1 cellular context compared by ENCODE assay signal in the genomic region with DNA sequence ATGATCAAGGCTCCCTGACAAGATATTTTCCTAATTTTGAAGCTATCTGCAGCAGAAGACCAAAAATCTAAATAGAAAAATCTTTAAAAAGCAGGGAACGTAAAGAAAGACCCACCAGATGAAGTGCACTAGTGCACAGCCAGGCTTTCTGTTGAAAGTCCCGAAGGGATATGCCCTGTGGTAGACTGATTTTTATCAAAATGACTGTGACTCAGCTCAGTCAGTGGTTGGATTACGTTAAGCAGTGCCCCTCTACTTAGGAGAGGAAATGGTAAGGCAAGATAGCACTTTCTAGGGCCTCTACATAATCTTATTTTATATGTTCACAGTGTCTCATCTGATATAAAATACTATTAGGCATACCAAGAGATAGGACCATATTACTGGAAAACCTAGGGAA.
TF ChIP-seq lines count a peak whose summit lies in the region.

No MANE protein-coding gene starts in this region.

TF ChIP-seq in GM23338, 12 proteins besides CTCF, POLR2A, EP300 and RAD21 (continued from another document):
- no peak for TF ChIP-seq STAT1 (IDR thresholded peaks at IDR 0.05; ENCODE audit: unreplicated experiment)
- TF ChIP-seq, protein P1, sequence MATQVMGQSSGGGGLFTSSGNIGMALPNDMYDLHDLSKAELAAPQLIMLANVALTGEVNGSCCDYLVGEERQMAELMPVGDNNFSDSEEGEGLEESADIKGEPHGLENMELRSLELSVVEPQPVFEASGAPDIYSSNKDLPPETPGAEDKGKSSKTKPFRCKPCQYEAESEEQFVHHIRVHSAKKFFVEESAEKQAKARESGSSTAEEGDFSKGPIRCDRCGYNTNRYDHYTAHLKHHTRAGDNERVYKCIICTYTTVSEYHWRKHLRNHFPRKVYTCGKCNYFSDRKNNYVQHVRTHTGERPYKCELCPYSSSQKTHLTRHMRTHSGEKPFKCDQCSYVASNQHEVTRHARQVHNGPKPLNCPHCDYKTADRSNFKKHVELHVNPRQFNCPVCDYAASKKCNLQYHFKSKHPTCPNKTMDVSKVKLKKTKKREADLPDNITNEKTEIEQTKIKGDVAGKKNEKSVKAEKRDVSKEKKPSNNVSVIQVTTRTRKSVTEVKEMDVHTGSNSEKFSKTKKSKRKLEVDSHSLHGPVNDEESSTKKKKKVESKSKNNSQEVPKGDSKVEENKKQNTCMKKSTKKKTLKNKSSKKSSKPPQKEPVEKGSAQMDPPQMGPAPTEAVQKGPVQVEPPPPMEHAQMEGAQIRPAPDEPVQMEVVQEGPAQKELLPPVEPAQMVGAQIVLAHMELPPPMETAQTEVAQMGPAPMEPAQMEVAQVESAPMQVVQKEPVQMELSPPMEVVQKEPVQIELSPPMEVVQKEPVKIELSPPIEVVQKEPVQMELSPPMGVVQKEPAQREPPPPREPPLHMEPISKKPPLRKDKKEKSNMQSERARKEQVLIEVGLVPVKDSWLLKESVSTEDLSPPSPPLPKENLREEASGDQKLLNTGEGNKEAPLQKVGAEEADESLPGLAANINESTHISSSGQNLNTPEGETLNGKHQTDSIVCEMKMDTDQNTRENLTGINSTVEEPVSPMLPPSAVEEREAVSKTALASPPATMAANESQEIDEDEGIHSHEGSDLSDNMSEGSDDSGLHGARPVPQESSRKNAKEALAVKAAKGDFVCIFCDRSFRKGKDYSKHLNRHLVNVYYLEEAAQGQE (IDR thresholded peaks at IDR 0.05; ENCODE audit: unreplicated experiment): no peak
- no peak for TF ChIP-seq EZH2phosphoT487 (IDR thresholded peaks at IDR 0.05; ENCODE audit: unreplicated experiment)
- TF ChIP-seq, protein P2, sequence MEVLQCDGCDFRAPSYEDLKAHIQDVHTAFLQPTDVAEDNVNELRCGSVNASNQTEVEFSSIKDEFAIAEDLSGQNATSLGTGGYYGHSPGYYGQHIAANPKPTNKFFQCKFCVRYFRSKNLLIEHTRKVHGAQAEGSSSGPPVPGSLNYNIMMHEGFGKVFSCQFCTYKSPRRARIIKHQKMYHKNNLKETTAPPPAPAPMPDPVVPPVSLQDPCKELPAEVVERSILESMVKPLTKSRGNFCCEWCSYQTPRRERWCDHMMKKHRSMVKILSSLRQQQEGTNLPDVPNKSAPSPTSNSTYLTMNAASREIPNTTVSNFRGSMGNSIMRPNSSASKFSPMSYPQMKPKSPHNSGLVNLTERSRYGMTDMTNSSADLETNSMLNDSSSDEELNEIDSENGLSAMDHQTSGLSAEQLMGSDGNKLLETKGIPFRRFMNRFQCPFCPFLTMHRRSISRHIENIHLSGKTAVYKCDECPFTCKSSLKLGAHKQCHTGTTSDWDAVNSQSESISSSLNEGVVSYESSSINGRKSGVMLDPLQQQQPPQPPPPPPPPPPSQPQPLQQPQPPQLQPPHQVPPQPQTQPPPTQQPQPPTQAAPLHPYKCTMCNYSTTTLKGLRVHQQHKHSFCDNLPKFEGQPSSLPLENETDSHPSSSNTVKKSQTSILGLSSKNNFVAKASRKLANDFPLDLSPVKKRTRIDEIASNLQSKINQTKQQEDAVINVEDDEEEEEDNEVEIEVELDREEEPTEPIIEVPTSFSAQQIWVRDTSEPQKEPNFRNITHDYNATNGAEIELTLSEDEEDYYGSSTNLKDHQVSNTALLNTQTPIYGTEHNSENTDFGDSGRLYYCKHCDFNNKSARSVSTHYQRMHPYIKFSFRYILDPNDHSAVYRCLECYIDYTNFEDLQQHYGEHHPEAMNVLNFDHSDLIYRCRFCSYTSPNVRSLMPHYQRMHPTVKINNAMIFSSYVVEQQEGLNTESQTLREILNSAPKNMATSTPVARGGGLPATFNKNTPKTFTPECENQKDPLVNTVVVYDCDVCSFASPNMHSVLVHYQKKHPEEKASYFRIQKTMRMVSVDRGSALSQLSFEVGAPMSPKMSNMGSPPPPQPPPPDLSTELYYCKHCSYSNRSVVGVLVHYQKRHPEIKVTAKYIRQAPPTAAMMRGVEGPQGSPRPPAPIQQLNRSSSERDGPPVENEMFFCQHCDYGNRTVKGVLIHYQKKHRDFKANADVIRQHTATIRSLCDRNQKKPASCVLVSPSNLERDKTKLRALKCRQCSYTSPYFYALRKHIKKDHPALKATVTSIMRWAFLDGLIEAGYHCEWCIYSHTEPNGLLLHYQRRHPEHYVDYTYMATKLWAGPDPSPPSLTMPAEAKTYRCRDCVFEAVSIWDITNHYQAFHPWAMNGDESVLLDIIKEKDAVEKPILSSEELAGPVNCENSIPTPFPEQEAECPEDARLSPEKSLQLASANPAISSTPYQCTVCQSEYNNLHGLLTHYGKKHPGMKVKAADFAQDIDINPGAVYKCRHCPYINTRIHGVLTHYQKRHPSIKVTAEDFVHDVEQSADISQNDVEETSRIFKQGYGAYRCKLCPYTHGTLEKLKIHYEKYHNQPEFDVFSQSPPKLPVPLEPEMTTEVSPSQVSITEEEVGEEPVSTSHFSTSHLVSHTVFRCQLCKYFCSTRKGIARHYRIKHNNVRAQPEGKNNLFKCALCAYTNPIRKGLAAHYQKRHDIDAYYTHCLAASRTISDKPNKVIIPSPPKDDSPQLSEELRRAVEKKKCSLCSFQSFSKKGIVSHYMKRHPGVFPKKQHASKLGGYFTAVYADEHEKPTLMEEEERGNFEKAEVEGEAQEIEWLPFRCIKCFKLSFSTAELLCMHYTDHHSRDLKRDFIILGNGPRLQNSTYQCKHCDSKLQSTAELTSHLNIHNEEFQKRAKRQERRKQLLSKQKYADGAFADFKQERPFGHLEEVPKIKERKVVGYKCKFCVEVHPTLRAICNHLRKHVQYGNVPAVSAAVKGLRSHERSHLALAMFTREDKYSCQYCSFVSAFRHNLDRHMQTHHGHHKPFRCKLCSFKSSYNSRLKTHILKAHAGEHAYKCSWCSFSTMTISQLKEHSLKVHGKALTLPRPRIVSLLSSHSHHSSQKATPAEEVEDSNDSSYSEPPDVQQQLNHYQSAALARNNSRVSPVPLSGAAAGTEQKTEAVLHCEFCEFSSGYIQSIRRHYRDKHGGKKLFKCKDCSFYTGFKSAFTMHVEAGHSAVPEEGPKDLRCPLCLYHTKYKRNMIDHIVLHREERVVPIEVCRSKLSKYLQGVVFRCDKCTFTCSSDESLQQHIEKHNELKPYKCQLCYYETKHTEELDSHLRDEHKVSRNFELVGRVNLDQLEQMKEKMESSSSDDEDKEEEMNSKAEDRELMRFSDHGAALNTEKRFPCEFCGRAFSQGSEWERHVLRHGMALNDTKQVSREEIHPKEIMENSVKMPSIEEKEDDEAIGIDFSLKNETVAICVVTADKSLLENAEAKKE (CRISPR knock-in tag; IDR thresholded peaks at IDR 0.05): no peak
- TF ChIP-seq JUNB (IDR thresholded peaks at IDR 0.05; ENCODE audit: unreplicated experiment): no peak
